ENCODE assay signal across 1 cellular context in the genomic region with DNA sequence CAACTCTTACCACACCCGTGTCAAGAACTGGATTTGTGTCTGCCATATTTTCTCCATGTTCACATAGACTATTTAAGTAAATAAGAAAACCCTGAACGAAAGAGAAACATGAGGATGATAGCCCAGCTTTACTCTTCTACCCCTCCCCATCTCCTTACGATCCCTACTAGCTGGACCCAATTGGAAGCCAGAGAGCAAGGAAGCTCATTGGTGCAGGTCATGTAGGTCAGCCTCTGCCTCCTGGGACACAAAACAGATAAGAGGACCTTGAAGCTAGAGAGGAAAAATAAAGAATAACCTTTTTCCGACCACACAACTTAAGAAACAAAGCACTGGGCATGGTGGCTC.
TF ChIP-seq lines count a peak whose summit lies in the region.

No MANE protein-coding gene starts in this region.

TF ChIP-seq in H1, 55 proteins besides CTCF, POLR2A, EP300 and RAD21:
- TF ChIP-seq KDM4A (IDR thresholded peaks at IDR 0.05; ENCODE audit: low read depth, low read length, severe bottlenecking) (no peak), RFX5 (IDR thresholded peaks at IDR 0.05; ENCODE audit: borderline replicate concordance, low read depth, low read length) (no peak), NRF1 (IDR thresholded peaks at IDR 0.05; ENCODE audit: low read depth, low read length) (no peak), TBP (IDR thresholded peaks at IDR 0.05; ENCODE audit: low read depth, low read length) (no peak), SUZ12 (IDR thresholded peaks at IDR 0.05; ENCODE audit: low read length) (no peak), RBBP5 (IDR thresholded peaks at IDR 0.05; ENCODE audit: borderline replicate concordance, low read depth, low read length) (no peak), BRCA1 (IDR thresholded peaks at IDR 0.05; ENCODE audit: low read depth, low read length) (no peak), EZH2 (IDR thresholded peaks at IDR 0.05; ENCODE audit: low read depth, low read length, severe bottlenecking) (no peak), JUND (IDR thresholded peaks at IDR 0.05; ENCODE audit: low read length) (no peak)
TF ChIP-seq in H1: peak in this region for 0.
